Comparison of ENCODE assay signal across 24 cellular contexts in the genomic region with DNA sequence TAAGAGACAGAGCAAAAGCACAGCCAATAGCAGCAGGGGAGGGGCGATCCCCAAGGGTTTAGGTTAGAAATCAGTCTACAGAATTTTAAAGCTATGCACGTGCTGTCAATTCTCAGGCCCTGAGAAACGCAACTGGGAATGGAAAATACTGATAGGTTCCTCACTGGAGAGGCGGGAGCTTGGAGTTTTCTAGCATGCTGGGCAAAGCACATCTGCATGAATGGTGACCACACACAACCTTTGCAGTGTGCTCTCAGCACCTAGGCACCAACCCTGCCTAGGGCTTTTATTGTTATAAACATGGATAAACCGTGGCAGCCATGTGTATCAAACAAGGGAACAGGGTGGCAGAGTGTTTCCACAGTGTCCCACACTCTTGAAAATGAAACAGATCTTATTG.
DNase-seq lines count a peak whose midpoint lies in the region; ATAC-seq and TF ChIP-seq lines count a peak whose summit lies in the region.
"Had no signal": no experiment of that assay in that cellular context is flagged by ENCODE, and none has a peak within 500 bp of the region (broad histone marks: within the 10 kb centered on the region; RNA-seq: fewer than 3 reads in every experiment).

No MANE protein-coding gene starts in this region.

- H2BK120ac ChIP-seq in neuronal stem cell (ENCODE audit: low read depth, low read length): no peak overlapping the region

- H3K36me3 ChIP-seq in neuronal stem cell (replicated peaks in 1 of 2; ENCODE audit: control insufficient read depth in 2 of 2, insufficient read depth in 2 of 2, low read length in 2 of 2) (peaks cover 11 to 98% of the 10 kb centered on the region in 2 donors), aorta (ENCODE audit: control insufficient read depth in 1 of 2, insufficient read depth in 2 of 2, low read length in 1 of 2) (peaks cover 2 to 8% of the 10 kb centered on the region in 2 donors)

- H3K18ac ChIP-seq in neuronal stem cell (ENCODE audit: low read length): peak overlapping the region; percentile 11

- WGBS in neuronal stem cell (ENCODE audit: extremely low coverage in 2 of 2, insufficient read length in 2 of 2, insufficient replicate concordance in 1 of 2), 2 donors: no CpG with 5 or more reads among the region's 5 CpGs
- 75 to 76% methylated on average over 5 of the region's 5 CpGs for WGBS in aorta, 2 donors

- no peaks in the 10 kb centered on the region for H3K4me1 Mint-ChIP-seq in effector memory CD8-positive, alpha-beta T cell (ENCODE audit: low read depth in 2 of 2)
- H3K4me1 Mint-ChIP-seq: CD8-positive, alpha-beta memory T cell had no signal

- intact Hi-C loops in aorta (cut with DNase I): no loop called here

- no peak overlapping the region for H2BK15ac ChIP-seq in neuronal stem cell (ENCODE audit: low read length)

- no peaks in the 10 kb centered on the region for H3K27me3 Mint-ChIP-seq in effector memory CD8-positive, alpha-beta T cell
- H3K27me3 Mint-ChIP-seq: CD8-positive, alpha-beta memory T cell had no signal

- no peak overlapping the region for H3K4me3 Mint-ChIP-seq in effector memory CD8-positive, alpha-beta T cell
- H3K4me3 Mint-ChIP-seq: CD8-positive, alpha-beta memory T cell had no signal

- H4K8ac ChIP-seq in neuronal stem cell (ENCODE audit: low read depth, low read length): no peak overlapping the region

- H3K23ac ChIP-seq in neuronal stem cell (ENCODE audit: low read depth, low read length, poor library complexity): no peak overlapping the region

- peaks cover 0 to 13% of the 10 kb centered on the region in 2 donors for H3K4me1 ChIP-seq in neuronal stem cell (ENCODE audit: control insufficient read depth in 2 of 2, insufficient read depth in 1 of 2, low read depth in 1 of 2, low read length in 2 of 2)
- H3K4me1 ChIP-seq in aorta (ENCODE audit: control insufficient read depth in 1 of 2, insufficient read depth in 2 of 2, low read length in 2 of 2): no peaks in the 10 kb centered on the region

- H3K4me3 ChIP-seq in neuronal stem cell (ENCODE audit: low read length in 2 of 2): no peak overlapping the region
- no peak overlapping the region for H3K4me3 ChIP-seq in aorta (ENCODE audit: low read length in 2 of 2)

- H2BK12ac ChIP-seq in neuronal stem cell (ENCODE audit: low read length): no peak overlapping the region

- H3K9me3 Mint-ChIP-seq in effector memory CD8-positive, alpha-beta T cell: no peaks in the 10 kb centered on the region
- H3K9me3 Mint-ChIP-seq: CD8-positive, alpha-beta memory T cell had no signal

- H2AFZ ChIP-seq in neuronal stem cell (ENCODE audit: low read length): no peak overlapping the region

- DNase-seq in NCI-H2107 treated with DMSO at 0.1 percent for 48 hours (lab: John Stamatoyannopoulos, UW; ENCODE audit: unreplicated experiment) (peak; percentile 22), NCI-H2107 (lab: John Stamatoyannopoulos, UW) (no peak), NCI-H1436 (lab: John Stamatoyannopoulos, UW) (peak; percentile 74), neuronal stem cell (ENCODE audit: low spot score) (no peak), aorta (no peak)
- DNase-seq in effector memory CD8-positive, alpha-beta T cell: no peak
- DNase-seq: 8988T; Calu3; CD8-positive, alpha-beta memory T cell; DMS153; EL; GF-D8; GOT3; KBM-7; MM.1S; NCI-H1048; NCI-H2029 treated with DMSO at 0.1 percent for 48 hours; NCI-H524 treated with DMSO at 0.1 percent for 48 hours; NCI-H82; OCI-M1 had no signal

- peak overlapping the region; percentile 1; the same call in 1 of the 2 replicates for H3K27ac ChIP-seq in VCaP
- H3K27ac ChIP-seq in neuronal stem cell (replicated peaks; ENCODE audit: low read length): no peak overlapping the region
- no peak overlapping the region for H3K27ac ChIP-seq in aorta (ENCODE audit: low read depth in 1 of 2, low read length in 2 of 2)
- H3K27ac ChIP-seq: C4-2B, HL-60 had no signal

- H3K27ac Mint-ChIP-seq in effector memory CD8-positive, alpha-beta T cell: peak overlapping the region in 1 of 2 donors; percentile 10

- TF ChIP-seq CTCF in VCaP (conservative IDR thresholded peaks at IDR 0.05): no peak

- no peak overlapping the region for H3K4me2 ChIP-seq in neuronal stem cell (ENCODE audit: insufficient read depth, low read length, poor library complexity, severe bottlenecking)

- H3K14ac ChIP-seq in neuronal stem cell (ENCODE audit: low read length): no peak overlapping the region

- H3K4ac ChIP-seq in neuronal stem cell (ENCODE audit: low read length): no peak overlapping the region

- no peak overlapping the region for H2BK5ac ChIP-seq in neuronal stem cell (ENCODE audit: low read length)

- no peaks in the 10 kb centered on the region for H3K79me1 ChIP-seq in neuronal stem cell (ENCODE audit: low read depth, low read length)

- H4K91ac ChIP-seq in neuronal stem cell (ENCODE audit: low read depth, low read length, poor library complexity): no peak overlapping the region

- no peak overlapping the region for H3K9ac ChIP-seq in neuronal stem cell (ENCODE audit: low read depth, low read length, poor library complexity)

- ATAC-seq in aorta (ENCODE audit: low FRiP score) (no peak), HG03135 (IDR thresholded peaks at IDR 0.05; ENCODE audit: unreplicated experiment) (no peak)
- ATAC-seq in effector memory CD8-positive, alpha-beta T cell (replicated peaks): no peak

- H2AK5ac ChIP-seq in neuronal stem cell (ENCODE audit: low read depth, low read length): no peak overlapping the region

- H3K9me3 ChIP-seq in neuronal stem cell (replicated peaks in 1 of 2; ENCODE audit: control insufficient read depth in 2 of 2, insufficient read depth in 1 of 2, low read depth in 1 of 2, low read length in 2 of 2) (no peaks in the 10 kb centered on the region), aorta (ENCODE audit: control insufficient read depth, low read length) (no peaks in the 10 kb centered on the region)

- peaks cover 5% of the 10 kb centered on the region for H3K36me3 Mint-ChIP-seq in effector memory CD8-positive, alpha-beta T cell (ENCODE audit: insufficient read depth)

- H3K27me3 ChIP-seq in neuronal stem cell (ENCODE audit: control insufficient read depth in 3 of 3, insufficient read depth in 3 of 3, low read depth in 1 of 3, low read length in 3 of 3): no peaks in the 10 kb centered on the region
- no peaks in the 10 kb centered on the region for H3K27me3 ChIP-seq in aorta (ENCODE audit: control insufficient read depth in 1 of 2, insufficient read depth in 2 of 2, low read length in 1 of 2)

Comparison
In these comparisons a context has a peak if more than half of its experiments do, and no peak if none do; other contexts are left out.
1. DNase-seq: peak in NCI-H2107 treated with DMSO at 0.1 percent for 48 hours (single experiment) and NCI-H1436 (single experiment); none in NCI-H2107 (single experiment), neuronal stem cell (single experiment), aorta (0 of 2) and effector memory CD8-positive, alpha-beta T cell (0 of 3).